8 cellular contexts compared by ENCODE assay signal in the genomic region with DNA sequence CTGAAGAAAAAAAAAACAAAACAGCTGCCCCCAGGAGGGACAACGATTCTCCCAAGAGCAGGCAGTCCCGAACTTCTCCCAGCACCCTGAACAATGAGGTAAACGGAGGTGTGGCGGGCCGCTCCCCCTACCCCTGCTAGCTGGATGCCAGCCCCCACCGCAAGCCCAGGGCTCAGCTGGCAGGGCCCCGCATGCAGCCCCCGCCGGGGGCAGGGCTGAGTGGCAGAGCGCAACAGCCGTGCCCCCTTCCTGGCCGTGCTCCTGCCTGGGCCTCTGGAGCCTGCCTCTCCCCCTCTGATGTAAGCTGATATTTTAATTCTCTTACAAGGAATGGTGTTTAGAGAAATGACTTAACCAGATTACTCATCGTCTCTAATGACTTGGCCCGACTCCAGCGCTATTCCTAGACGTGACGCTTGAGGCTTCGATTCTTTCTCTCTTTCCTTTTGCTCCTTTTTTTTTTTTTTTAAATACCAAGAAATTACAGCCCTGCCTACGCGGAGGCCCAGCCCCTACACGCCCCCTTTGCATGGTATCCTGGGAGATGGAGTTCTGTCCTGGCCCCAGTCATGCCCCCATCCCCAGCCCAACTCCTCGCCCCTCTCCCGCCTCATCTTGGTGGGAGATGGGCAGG. TPM values are rescaled to one million over a fixed set of nuclear protein-coding genes. Genes with fewer than 3 reads are reported as not detected.
DNase-seq lines count a peak whose midpoint lies in the region; ATAC-seq, FAIRE-seq and TF ChIP-seq lines count a peak whose summit lies in the region.

No MANE protein-coding gene starts in this region.

- peak overlapping the region; percentile 69 to 77 (median 71) for H3K4me3 Mint-ChIP-seq in immature natural killer cell

- H3K4me1 Mint-ChIP-seq in immature natural killer cell: peaks cover 38 to 48% of the 10 kb centered on the region in 2 donors

- peaks cover 1 to 14% (median 3%) of the 10 kb centered on the region in 3 donors for H3K27me3 Mint-ChIP-seq in immature natural killer cell (ENCODE audit: low read depth in 3 of 3)

- 7 to 12% (median 8%) methylated on average over 23 of the region's 23 CpGs for WGBS in small intestine, 3 donors

- H3K36me3 ChIP-seq in bronchial epithelial cell (ENCODE audit: control insufficient read depth, insufficient read depth, low read length) (no peaks in the 10 kb centered on the region), small intestine (ENCODE audit: control insufficient read depth in 2 of 2, insufficient read depth in 2 of 2, low read length in 2 of 2) (no peaks in the 10 kb centered on the region)

- TF ChIP-seq CTCF in bronchial epithelial cell (IDR thresholded peaks at IDR 0.05; ENCODE audit: insufficient read depth, low read length, severe bottlenecking): no peak

- H3K27me3 ChIP-seq in bronchial epithelial cell (ENCODE audit: control insufficient read depth, insufficient read depth, low read length): peaks cover 3% of the 10 kb centered on the region
- H3K27me3 ChIP-seq in small intestine (ENCODE audit: control insufficient read depth in 2 of 2, insufficient read depth in 2 of 2, low read length in 2 of 2): no peaks in the 10 kb centered on the region

- DNase-seq in DMS 273 treated with DMSO at 0.1 percent for 48 hours (lab: John Stamatoyannopoulos, UW) (peak; percentile 88), NCI-H2171 treated with DMSO at 0.1 percent for 48 hours (lab: John Stamatoyannopoulos, UW) (peak; percentile 100), bronchial epithelial cell (ENCODE audit: low read depth) (peak; percentile 98), immature natural killer cell (peak; percentile 68 to 79 (median 74)), small intestine (peak; percentile 96)
- peak; percentile 55 to 78 (median 71) for DNase-seq in activated CD4-positive, CD25-positive, alpha-beta regulatory T cell (lab: John Stamatoyannopoulos, UW)

- ATAC-seq in HG02610 (IDR thresholded peaks at IDR 0.05; ENCODE audit: unreplicated experiment) (peak; percentile 24), HG02852 (IDR thresholded peaks at IDR 0.05; ENCODE audit: unreplicated experiment) (no peak)

- FAIRE-seq in bronchial epithelial cell (lab: Jason Lieb, UNC) (no peak), small intestine (lab: Jason Lieb, UNC) (no peak)

- peak overlapping the region in 5 of 6 donors; percentile 64 to 84 (median 80) for H3K27ac Mint-ChIP-seq in immature natural killer cell

- peak overlapping the region; percentile 58 to 89 for H3K27ac ChIP-seq in small intestine (ENCODE audit: low read depth in 1 of 2, low read length in 1 of 2)

- H3K9me3 Mint-ChIP-seq in immature natural killer cell: no peaks in the 10 kb centered on the region

- no peaks in the 10 kb centered on the region for H3K36me3 Mint-ChIP-seq in immature natural killer cell

- H3K4me3 ChIP-seq in bronchial epithelial cell (ENCODE audit: low read depth, low read length) (peak overlapping the region; percentile 12), small intestine (ENCODE audit: low read depth in 1 of 2, low read length in 2 of 2) (no peak overlapping the region)

- peaks cover 0 to 9% of the 10 kb centered on the region in 2 donors for H3K4me1 ChIP-seq in small intestine (ENCODE audit: control insufficient read depth in 2 of 2, insufficient read depth in 1 of 2, low read depth in 1 of 2, low read length in 1 of 2)

- no peaks in the 10 kb centered on the region for H3K9me3 ChIP-seq in small intestine (ENCODE audit: control insufficient read depth, low read depth)

RNA-seq across cellular contexts. Expression of a gene that starts 4.6 kb away (rescaled TPM):
- total RNA-seq in bronchial epithelial cell: 2.9 and 3.7 TPM in 2 replicates
- 100 to 1,000 TPM in 1 of 3 donors, 10 to 100 TPM in 2; 77.1 to 204 (median 82.7) TPM for polyA plus RNA-seq in immature natural killer cell
- 10 to 100 TPM in 1 of 3 donors, 1 to 10 TPM in 2; 2.9 to 15.2 (median 8.6) TPM for polyA plus RNA-seq in small intestine

RNA-seq across cellular contexts. Expression of a gene that starts 26.8 kb away (rescaled TPM):
- not detected in 2 replicates for total RNA-seq in bronchial epithelial cell
- polyA plus RNA-seq in immature natural killer cell (not detected), small intestine (1 to 10 TPM in 2 of 3 donors, under 1 TPM in 1; 0.61 to 6.2 (median 3.1) TPM)

Comparison
In these comparisons a context has a peak if more than half of its experiments do, and no peak if none do; other contexts are left out.
1. RNA of a gene that starts 4.6 kb away (polyA plus RNA-seq): 77.1 to 204 TPM in immature natural killer cell; 2.9 to 15.2 TPM in small intestine; every median in the first group is over 4 times any median in the second.
2. Peak in every context shown above with its lines, with median percentiles within 50 percentile points of each other: DNase-seq.